Comparison of ENCODE assay signal across 9 cellular contexts in genomic region chr5:77851229-77852067, GRCh38.
DNase-seq lines count a peak whose midpoint lies in the region; ATAC-seq and TF ChIP-seq lines count a peak whose summit lies in the region.
"Had no signal": no experiment of that assay in that cellular context is flagged by ENCODE, and none has a peak within 500 bp of the region (broad histone marks: within the 10 kb centered on the region; RNA-seq: fewer than 3 reads in every experiment).

No MANE protein-coding gene starts in this region.

- intact Hi-C loops in activated CD4-positive, alpha-beta T cell treated with anti-CD3 and anti-CD28 coated beads for 36 hours (cut with DNase I, micrococcal nuclease), result loop anchor here in 1 of 2 experiments (5.0 kb wide), 1 partner anchor 74 kb away; the partner anchor contains the start of gene TBCA

- H3K4me3 Mint-ChIP-seq in activated CD4-positive, alpha-beta T cell treated with anti-CD3 and anti-CD28 coated beads for 36 hours, result peak overlapping the region; percentile 63

- DNase-seq in activated CD4-positive, alpha-beta T cell treated with anti-CD3 and anti-CD28 coated beads for 36 hours, result peak; percentile 33
- DNase-seq in activated CD4-positive, alpha-beta T cell treated with anti-CD3 and anti-CD28 coated beads, Interleukin-2, amount 50 U/mL, for 4 hours, result no peak
- DNase-seq in activated CD8-positive, alpha-beta memory T cell treated with anti-CD3 and anti-CD28 coated beads, Interleukin-2, amount 50 U/mL, for 48 hours, result peak; percentile 61
- peak; percentile 40 for DNase-seq in germinal center (ENCODE audit: low spot score)
- no peak for DNase-seq in omental fat pad (ENCODE audit: low spot score)
- no peak for DNase-seq in NCI-H2171 treated with DMSO at 0.1 percent for 48 hours (lab: John Stamatoyannopoulos, UW)
- no peak for DNase-seq in NOMO-1 (lab: John Stamatoyannopoulos, UW; ENCODE audit: unreplicated experiment in 2 of 2)
- no peak for DNase-seq in NCI-H128 (lab: John Stamatoyannopoulos, UW; ENCODE audit: unreplicated experiment)
- DNase-seq: DND-41 had no signal

- peak; percentile 35 for ATAC-seq in activated CD4-positive, alpha-beta T cell treated with anti-CD3 and anti-CD28 coated beads for 36 hours
- ATAC-seq in omental fat pad (ENCODE audit: low FRiP score), result peak; percentile 31

- peaks cover 15% of the 10 kb centered on the region for H3K4me1 Mint-ChIP-seq in activated CD4-positive, alpha-beta T cell treated with anti-CD3 and anti-CD28 coated beads for 36 hours

- H3K27me3 Mint-ChIP-seq in activated CD4-positive, alpha-beta T cell treated with anti-CD3 and anti-CD28 coated beads for 36 hours, result peaks cover 44% of the 10 kb centered on the region

- no peaks in the 10 kb centered on the region for H3K9me3 Mint-ChIP-seq in activated CD4-positive, alpha-beta T cell treated with anti-CD3 and anti-CD28 coated beads for 36 hours (ENCODE audit: low read depth)

- TF ChIP-seq CTCF in omental fat pad (IDR thresholded peaks at IDR 0.05), result no peak

- peak overlapping the region; percentile 17 for H3K27ac Mint-ChIP-seq in activated CD4-positive, alpha-beta T cell treated with anti-CD3 and anti-CD28 coated beads for 36 hours

- peaks cover 3% of the 10 kb centered on the region for H3K36me3 Mint-ChIP-seq in activated CD4-positive, alpha-beta T cell treated with anti-CD3 and anti-CD28 coated beads for 36 hours (ENCODE audit: low read depth)

- POLR2A ChIA-PET in activated CD4-positive, alpha-beta T cell treated with anti-CD3 and anti-CD28 coated beads for 36 hours (lab: Charles Lee), result no interaction called here

- CTCF ChIA-PET in activated CD4-positive, alpha-beta T cell treated with anti-CD3 and anti-CD28 coated beads for 36 hours (lab: Charles Lee), result no interaction called here

Comparison
In these comparisons a context has a peak if more than half of its experiments do, and no peak if none do; other contexts are left out.
1. DNase-seq: peak in activated CD4-positive, alpha-beta T cell treated with anti-CD3 and anti-CD28 coated beads for 36 hours (single experiment), activated CD8-positive, alpha-beta memory T cell treated with anti-CD3 and anti-CD28 coated beads, Interleukin-2, amount 50 U/mL, for 48 hours (single experiment) and germinal center (single experiment); none in activated CD4-positive, alpha-beta T cell treated with anti-CD3 and anti-CD28 coated beads, Interleukin-2, amount 50 U/mL, for 4 hours (0 of 2), omental fat pad (single experiment), NCI-H2171 treated with DMSO at 0.1 percent for 48 hours (single experiment), NOMO-1 (0 of 2) and NCI-H128 (single experiment).